ENCODE assay signal across 8 cellular contexts in genomic region chr4:108166038-108166437, GRCh38. TPM values are rescaled to one million over a fixed set of nuclear protein-coding genes. Genes with fewer than 3 reads are reported as not detected.
A peak's percentile ranks its signal among the peaks of the same experiment; 100 is the strongest.
DNase-seq lines count a peak whose midpoint lies in the region; ATAC-seq and TF ChIP-seq lines count a peak whose summit lies in the region.

No MANE protein-coding gene starts in this region.

- H3K27ac ChIP-seq in HUES48 (ENCODE audit: low read depth, low read length) (no peak overlapping the region), endodermal cell (ENCODE audit: low read depth, low read length) (no peak overlapping the region)

- no peaks in the 10 kb centered on the region for H3K9me3 Mint-ChIP-seq in endodermal cell

- H3K4me3 ChIP-seq in HUES48 (ENCODE audit: low read depth, low read length) (peak overlapping the region; percentile 62), endodermal cell (ENCODE audit: low read length) (peak overlapping the region; percentile 81)

- H3K4me3 Mint-ChIP-seq in endodermal cell: peak overlapping the region; percentile 67

- WGBS in endodermal cell (ENCODE audit: insufficient coverage in 1 of 2, insufficient read length in 1 of 2), 2 experiments: 23% methylated on average over 12 of the region's 12 CpGs; no CpG with 5 or more reads in 1 of the 2 experiments

- peaks cover 11% of the 10 kb centered on the region for H3K4me1 Mint-ChIP-seq in endodermal cell

- H3K27me3 Mint-ChIP-seq in endodermal cell (ENCODE audit: insufficient read depth): peaks cover 89% of the 10 kb centered on the region

- no peak for ATAC-seq in GM18502 (IDR thresholded peaks at IDR 0.05; ENCODE audit: poor library complexity, unreplicated experiment)
- ATAC-seq in HG02759 (IDR thresholded peaks at IDR 0.05; ENCODE audit: unreplicated experiment): no peak

- DNase-seq in activated CD4-positive, alpha-beta T cell treated with anti-CD3 and anti-CD28 coated beads for 48 hours: peak; percentile 68
- DNase-seq in endodermal cell (no peak), NK-92 (lab: John Stamatoyannopoulos, UW; ENCODE audit: unreplicated experiment) (no peak), pons (ENCODE audit: low spot score) (no peak)
- DNase-seq in stimulated activated CD4-positive, alpha-beta T cell treated with anti-CD3 and anti-CD28 coated beads, Interleukin-1b, Interleukin-23, amount 100 ng/mL, for 48 hours: peak; percentile 58

- H3K4me1 ChIP-seq in HUES48 (ENCODE audit: control insufficient read depth, insufficient read depth, low read length) (peaks cover 35% of the 10 kb centered on the region), endodermal cell (ENCODE audit: control insufficient read depth, insufficient read depth, low read length) (peaks cover 3% of the 10 kb centered on the region)

- H3K9me3 ChIP-seq in HUES48 (ENCODE audit: control insufficient read depth, insufficient read depth, low read length) (no peaks in the 10 kb centered on the region), endodermal cell (ENCODE audit: control insufficient read depth, low read length) (no peaks in the 10 kb centered on the region)

- no peak overlapping the region for H3K27ac Mint-ChIP-seq in endodermal cell

- peaks cover 100% of the 10 kb centered on the region for H3K27me3 ChIP-seq in HUES48 (ENCODE audit: control insufficient read depth, insufficient read depth, low read length)
- H3K27me3 ChIP-seq in endodermal cell (ENCODE audit: control insufficient read depth, insufficient read depth, low read length, poor library complexity, severe bottlenecking): peaks cover 92% of the 10 kb centered on the region

- TF ChIP-seq CTCF in endodermal cell (conservative IDR thresholded peaks at IDR 0.05): no peak

- H3K9ac ChIP-seq in HUES48 (ENCODE audit: low read depth, low read length) (no peak overlapping the region), endodermal cell (ENCODE audit: extremely low read depth, low read length, poor library complexity, severe bottlenecking) (no peak overlapping the region)

- H3K36me3 Mint-ChIP-seq in endodermal cell (ENCODE audit: low read depth): no peaks in the 10 kb centered on the region

- H3K36me3 ChIP-seq in HUES48 (ENCODE audit: control insufficient read depth, insufficient read depth, low read length) (no peaks in the 10 kb centered on the region), endodermal cell (ENCODE audit: control insufficient read depth, insufficient read depth, low read length) (no peaks in the 10 kb centered on the region)

RNA-seq across cellular contexts. Expression of gene LEF1, which starts 2.7 kb away (rescaled TPM):
- 1 to 10 TPM in 1 of 2 donors, under 1 TPM in 1; 0.95 to 1.6 TPM for total RNA-seq in endodermal cell
- 64.3 TPM for polyA plus RNA-seq in endodermal cell (2013, experiment 1 of 2)
- polyA plus RNA-seq in endodermal cell (2013, experiment 2 of 2): 58.7 TPM

Comparison
In these comparisons a context has a peak if more than half of its experiments do, and no peak if none do; other contexts are left out.
1. DNase-seq: peak in activated CD4-positive, alpha-beta T cell treated with anti-CD3 and anti-CD28 coated beads for 48 hours (single experiment) and stimulated activated CD4-positive, alpha-beta T cell treated with anti-CD3 and anti-CD28 coated beads, Interleukin-1b, Interleukin-23, amount 100 ng/mL, for 48 hours (single experiment); none in endodermal cell (single experiment), NK-92 (single experiment) and pons (single experiment).